In genomic region chrX:10416424-10416823, GRCh38 we compare ENCODE assay signal across 26 cellular contexts.
"Had no signal": no experiment of that assay in that cellular context is flagged by ENCODE, and none has a peak within 500 bp of the region (broad histone marks: within the 10 kb centered on the region; RNA-seq: fewer than 3 reads in every experiment).

No MANE protein-coding gene starts in this region.

- H3K9me3 ChIP-seq: heart left ventricle, left ventricle myocardium inferior, stomach, testis, thyroid gland, transverse colon, upper lobe of left lung, vagina had no signal

- ATAC-seq: heart left ventricle; naive thymus-derived CD8-positive, alpha-beta T cell; right cardiac atrium; sciatic nerve; stimulated activated naive B cell treated with anti-CD40 and anti-IgM and Interleukin-4, amounts not matched to agents 10 μg/mL and 1 μg/mL and 100 μg/mL, for 72 hours; stimulated activated naive CD8-positive, alpha-beta T cell treated with anti-CD3 and anti-CD28 coated beads, Interleukin-15, Interleukin-2, amounts not matched to agents 100 U/mL and 50 U/mL, for 24 hours had no signal

- H3K4me3 ChIP-seq: heart left ventricle, left ventricle myocardium inferior, lung, skin epidermis, stomach, testis, thyroid gland, transverse colon, upper lobe of left lung, vagina had no signal

- H3K27me3 ChIP-seq: heart left ventricle, stomach, testis, thyroid gland, transverse colon, upper lobe of left lung, vagina had no signal

- H3K36me3 ChIP-seq: heart left ventricle, left ventricle myocardium inferior, stomach, thyroid gland, transverse colon, upper lobe of left lung, vagina had no signal

- H3K9ac ChIP-seq: parathyroid adenoma had no signal

- H2AFZ ChIP-seq: parathyroid adenoma had no signal

- DNase-seq: heart left ventricle; hypothalamus; immature natural killer cell; kidney; left ventricle myocardium inferior; naive thymus-derived CD8-positive, alpha-beta T cell; nephron progenitor cell; nucleus accumbens; retina; right cardiac atrium; stimulated activated CD4-positive, alpha-beta T cell treated with anti-CD3 and anti-CD28 coated beads, Interleukin-12 subunit alpha, Interleukin-12 subunit beta, amount 100 ng/mL, for 4 hours; stimulated activated CD4-positive, alpha-beta T cell treated with anti-CD3 and anti-CD28 coated beads, Interleukin-15, amount 100 ng/mL, for 24 hours; stimulated activated CD4-positive, alpha-beta T cell treated with anti-CD3 and anti-CD28 coated beads, Interleukin-2, amount 100 ng/mL, for 24 hours; stimulated activated CD4-positive, alpha-beta T cell treated with anti-CD3 and anti-CD28 coated beads, Interleukin-4, amount 100 ng/mL, for 1 hour; stimulated activated naive B cell treated with anti-CD40 and anti-IgM and Interleukin-4, amounts not matched to agents 10 μg/mL and 1 μg/mL and 100 μg/mL, for 72 hours; stimulated activated naive CD8-positive, alpha-beta T cell treated with anti-CD3 and anti-CD28 coated beads, Interleukin-15, Interleukin-2, amounts not matched to agents 100 U/mL and 50 U/mL, for 24 hours; stomach; testis; thyroid gland; transverse colon; upper lobe of left lung had no signal

- H3K4me1 ChIP-seq: heart left ventricle, left ventricle myocardium inferior, parathyroid adenoma, stomach, testis, thyroid gland, transverse colon, upper lobe of left lung, vagina had no signal

- H3K79me2 ChIP-seq: parathyroid adenoma had no signal

- H3K27ac ChIP-seq: heart left ventricle, left ventricle myocardium inferior, parathyroid adenoma, skin epidermis, stomach, testis, thyroid gland, transverse colon, upper lobe of left lung, vagina had no signal
